In genomic region chr9:96420468-96421219, GRCh38 we compare ENCODE assay signal across 8 cellular contexts. TPM values are rescaled to one million over a fixed set of nuclear protein-coding genes. Genes with fewer than 3 reads are reported as not detected.
DNase-seq lines count a peak whose midpoint lies in the region; ATAC-seq and TF ChIP-seq lines count a peak whose summit lies in the region.

No MANE protein-coding gene starts in this region.

- no peak overlapping the region for H2BK12ac ChIP-seq in H9 (ENCODE audit: insufficient read length, low read depth, low read length)

- H2BK120ac ChIP-seq in H9 (ENCODE audit: low read depth, low read length, poor library complexity, severe bottlenecking), result no peak overlapping the region

- H3K79me2 ChIP-seq in H9 (ENCODE audit: insufficient read depth, low read length), result peaks cover 7% of the 10 kb centered on the region; the same call in 1 of the 2 replicates

- no peaks in the 10 kb centered on the region for H3K27me3 Mint-ChIP-seq in CD4-positive, CD25-positive, alpha-beta regulatory T cell
- H3K27me3 Mint-ChIP-seq in H9 (ENCODE audit: low read depth) (no peaks in the 10 kb centered on the region), chondrocyte (ENCODE audit: low read depth) (no peaks in the 10 kb centered on the region), endothelial cell (ENCODE audit: unreplicated experiment) (peaks cover 5% of the 10 kb centered on the region)

- H2BK15ac ChIP-seq in H9 (ENCODE audit: low read depth, low read length), result no peak overlapping the region

- no peaks in the 10 kb centered on the region for H3K9me3 Mint-ChIP-seq in CD4-positive, CD25-positive, alpha-beta regulatory T cell
- H3K9me3 Mint-ChIP-seq in H9 (no peaks in the 10 kb centered on the region), chondrocyte (ENCODE audit: low read depth) (no peaks in the 10 kb centered on the region), endothelial cell (ENCODE audit: unreplicated experiment) (no peaks in the 10 kb centered on the region)

- no peak overlapping the region for H3K14ac ChIP-seq in H9 (ENCODE audit: insufficient read depth, low read length)

- H3K18ac ChIP-seq in H9 (ENCODE audit: insufficient read length, low read depth, low read length), result no peak overlapping the region

- WGBS in H9 (ENCODE audit: extremely low coverage, insufficient read length, low lambda C conversion rate), result no CpG with 5 or more reads among the region's 6 CpGs

- no peaks in the 10 kb centered on the region for H3K79me1 ChIP-seq in H9 (ENCODE audit: insufficient read depth, low read depth, low read length, poor library complexity, severe bottlenecking)

- H4K8ac ChIP-seq in H9 (replicated peaks; ENCODE audit: insufficient read length, low read depth, low read length), result no peak overlapping the region

- H4K5ac ChIP-seq in H9 (ENCODE audit: insufficient read length, low read depth, low read length), result no peak overlapping the region

- H3K4ac ChIP-seq in H9 (ENCODE audit: low read depth, low read length), result no peak overlapping the region; the same call in 1 of the 2 replicates

- H2BK20ac ChIP-seq in H9 (ENCODE audit: low read depth, low read length, poor library complexity, severe bottlenecking), result no peak overlapping the region

- peak overlapping the region; percentile 64 to 90 (median 85) for H3K27ac Mint-ChIP-seq in CD4-positive, CD25-positive, alpha-beta regulatory T cell
- H3K27ac Mint-ChIP-seq in H9, result peak overlapping the region; percentile 28 to 55 (median 44); a peak in 2 of 7 replicates
- H3K27ac Mint-ChIP-seq in chondrocyte (ENCODE audit: unreplicated experiment), result peak overlapping the region; percentile 71
- H3K27ac Mint-ChIP-seq in endothelial cell (ENCODE audit: unreplicated experiment), result no peak overlapping the region

- no peak overlapping the region for H3K56ac ChIP-seq in H9 (ENCODE audit: insufficient read length, low read depth, low read length)

- H4K91ac ChIP-seq in H9 (ENCODE audit: insufficient read length, low read depth, low read length), result no peak overlapping the region

- no peaks in the 10 kb centered on the region for H4K20me1 ChIP-seq in H9 (ENCODE audit: control insufficient read depth, insufficient read depth, insufficient read length)

- no peaks in the 10 kb centered on the region for H3K27me3 ChIP-seq in CD4-positive, CD25-positive, alpha-beta regulatory T cell (ENCODE audit: control insufficient read depth, insufficient read depth, low read length)
- no peaks in the 10 kb centered on the region for H3K27me3 ChIP-seq in H9 (ENCODE audit: insufficient read depth, low read length)

- H3K4me3 Mint-ChIP-seq in CD4-positive, CD25-positive, alpha-beta regulatory T cell, result peak overlapping the region in 3 of 4 donors; percentile 34 to 92 (median 84)
- H3K4me3 Mint-ChIP-seq in H9 (peak overlapping the region; percentile 84 to 92), chondrocyte (ENCODE audit: unreplicated experiment) (no peak overlapping the region), endothelial cell (ENCODE audit: unreplicated experiment) (no peak overlapping the region)

- H3K4me2 ChIP-seq in H9 (ENCODE audit: insufficient read depth, insufficient read length, low read length), result no peak overlapping the region

- DNase-seq in CD4-positive, CD25-positive, alpha-beta regulatory T cell, result peak in 1 of 3 donors; percentile 69
- DNase-seq in H9, result peak; percentile 71
- peak; percentile 72 for DNase-seq in RPMI8226
- DNase-seq in chondrocyte (ENCODE audit: low spot score), result no peak
- DNase-seq in left kidney (ENCODE audit: low read depth, low spot score), result peak; percentile 78
- peak; percentile 97 for DNase-seq in stromal cell of bone marrow (ENCODE audit: low read depth)
- no peak for DNase-seq in endothelial cell (ENCODE audit: low spot score)

- H3T11ph ChIP-seq in H9 (ENCODE audit: low read length), result peak overlapping the region; percentile 8

- no peaks in the 10 kb centered on the region for H3K9me3 ChIP-seq in CD4-positive, CD25-positive, alpha-beta regulatory T cell (ENCODE audit: control insufficient read depth in 2 of 2, low read length in 2 of 2)
- no peaks in the 10 kb centered on the region for H3K9me3 ChIP-seq in H9 (ENCODE audit: control insufficient read depth, low read depth, low read length)

- no peak overlapping the region for H3K9ac ChIP-seq in H9 (ENCODE audit: extremely low read depth, insufficient read length, low read length)

- H3K4me3 ChIP-seq in CD4-positive, CD25-positive, alpha-beta regulatory T cell (ENCODE audit: low read depth, low read length), result peak overlapping the region; percentile 37

- H3K23ac ChIP-seq in H9 (ENCODE audit: insufficient read length, low read depth, low read length), result no peak overlapping the region

- H3K23me2 ChIP-seq in H9 (ENCODE audit: insufficient read length, low read depth, low read length, poor library complexity, severe bottlenecking), result peaks cover 3% of the 10 kb centered on the region

- H2AK5ac ChIP-seq in H9 (ENCODE audit: insufficient read length, low read length), result no peak overlapping the region

- no peaks in the 10 kb centered on the region for H3K36me3 ChIP-seq in CD4-positive, CD25-positive, alpha-beta regulatory T cell (ENCODE audit: control insufficient read depth, insufficient read depth, low read length)

- TF ChIP-seq CTCF in H9 (conservative IDR thresholded peaks at IDR 0.05), result no peak
- TF ChIP-seq CTCF in chondrocyte (IDR thresholded peaks at IDR 0.05), result no peak
- TF ChIP-seq CTCF in endothelial cell (IDR thresholded peaks at IDR 0.05; ENCODE audit: unreplicated experiment), result no peak

- no peaks in the 10 kb centered on the region for H3K36me3 Mint-ChIP-seq in CD4-positive, CD25-positive, alpha-beta regulatory T cell
- H3K36me3 Mint-ChIP-seq in H9 (ENCODE audit: insufficient read depth in 1 of 3, low read depth in 3 of 3), result peaks cover 0 to 4% (median 0%) of the 10 kb centered on the region in 3 experiments; a peak in 1 of 7 replicates
- no peaks in the 10 kb centered on the region for H3K36me3 Mint-ChIP-seq in chondrocyte (ENCODE audit: low read depth)
- H3K36me3 Mint-ChIP-seq in endothelial cell (ENCODE audit: low read depth, unreplicated experiment), result no peaks in the 10 kb centered on the region

- peaks cover 8 to 27% (median 20%) of the 10 kb centered on the region in 4 donors for H3K4me1 Mint-ChIP-seq in CD4-positive, CD25-positive, alpha-beta regulatory T cell
- H3K4me1 Mint-ChIP-seq in H9 (peaks cover 34 to 40% of the 10 kb centered on the region in 2 experiments), chondrocyte (ENCODE audit: low read depth) (peaks cover 28% of the 10 kb centered on the region), endothelial cell (ENCODE audit: unreplicated experiment) (peaks cover 4% of the 10 kb centered on the region)

- H2AFZ ChIP-seq in H9 (ENCODE audit: low read length), result no peak overlapping the region

- peak overlapping the region; percentile 87 for H3K27ac ChIP-seq in CD4-positive, CD25-positive, alpha-beta regulatory T cell (ENCODE audit: insufficient read depth, low read length, poor library complexity, severe bottlenecking)
- peak overlapping the region; percentile 66 for H3K27ac ChIP-seq in H9 (ENCODE audit: insufficient read length, low read depth, low read length)

- no peak overlapping the region for H2BK5ac ChIP-seq in H9 (ENCODE audit: insufficient read length, low read length)

- no peak for ATAC-seq in CD4-positive, CD25-positive, alpha-beta regulatory T cell (ENCODE audit: low read depth in 2 of 2)
- no peak for ATAC-seq in GM18909 (IDR thresholded peaks at IDR 0.05; ENCODE audit: poor library complexity, unreplicated experiment)

- H3K4me1 ChIP-seq in CD4-positive, CD25-positive, alpha-beta regulatory T cell (ENCODE audit: control insufficient read depth, insufficient read depth, low read length, poor library complexity, severe bottlenecking), result peaks cover 31% of the 10 kb centered on the region
- no peaks in the 10 kb centered on the region; the same call in 1 of the 2 replicates for H3K4me1 ChIP-seq in H9 (ENCODE audit: insufficient read depth, low read length)

RNA-seq across cellular contexts. Expression of gene ZNF367, which starts 2.5 kb away (rescaled TPM):
- total RNA-seq in CD4-positive, CD25-positive, alpha-beta regulatory T cell, result 8.8 TPM
- 1 to 10 TPM; 1.1 to 1.6 (median 1.4) TPM for polyA plus RNA-seq in CD4-positive, CD25-positive, alpha-beta regulatory T cell
- total RNA-seq in H9 (2021) (9.3 and 10.1 TPM in 2 replicates), chondrocyte (1.5 to 7.9 TPM (median 1.7 TPM) in 3 replicates), endothelial cell (ENCODE audit: unreplicated experiment) (2.2 TPM)

RNA-seq across cellular contexts. Expression of gene HABP4, which starts 29.3 kb away (rescaled TPM):
- 21.5 TPM for total RNA-seq in CD4-positive, CD25-positive, alpha-beta regulatory T cell
- polyA plus RNA-seq in CD4-positive, CD25-positive, alpha-beta regulatory T cell, result 10 to 100 TPM; 19.8 to 25.5 (median 21.0) TPM
- total RNA-seq in H9 (2021) (6.8 and 7.5 TPM in 2 replicates), chondrocyte (19.3 to 28.9 TPM (median 26.2 TPM) in 3 replicates), endothelial cell (ENCODE audit: unreplicated experiment) (7.5 TPM)

RNA-seq across cellular contexts. Expression of gene SLC35D2, which starts 37.1 kb away (rescaled TPM):
- total RNA-seq in CD4-positive, CD25-positive, alpha-beta regulatory T cell, result 36.0 TPM
- polyA plus RNA-seq in CD4-positive, CD25-positive, alpha-beta regulatory T cell, result 10 to 100 TPM; 22.5 to 41.8 (median 37.3) TPM
- total RNA-seq in H9 (2021), result 17.9 and 19.0 TPM in 2 replicates
- 10.3 to 14.2 TPM (median 13.0 TPM) in 3 replicates for total RNA-seq in chondrocyte
- total RNA-seq in endothelial cell (ENCODE audit: unreplicated experiment), result 27.2 TPM

Comparison
In these comparisons a context has a peak if more than half of its experiments do, and no peak if none do; other contexts are left out.
1. DNase-seq: peak in H9 (single experiment), RPMI8226 (single experiment), left kidney (single experiment) and stromal cell of bone marrow (single experiment); none in chondrocyte (single experiment) and endothelial cell (single experiment).
2. H3K4me3 Mint-ChIP-seq: peak in CD4-positive, CD25-positive, alpha-beta regulatory T cell (3 of 4) and H9 (2 of 2); none in chondrocyte (single experiment) and endothelial cell (single experiment).